In genomic region chr19:14901675-14902260, GRCh38 we compare ENCODE assay signal across 37 cellular contexts. TPM values are rescaled to one million over a fixed set of nuclear protein-coding genes. Genes with fewer than 3 reads are reported as not detected.
"Had no signal": no experiment of that assay in that cellular context is flagged by ENCODE, and none has a peak within 500 bp of the region (broad histone marks: within the 10 kb centered on the region; RNA-seq: fewer than 3 reads in every experiment).

No MANE protein-coding gene starts in this region.

- H3K9ac ChIP-seq: parathyroid adenoma had no signal

- H3K4me3 ChIP-seq: colonic mucosa, esophagus muscularis mucosa, lung, mucosa of descending colon, right atrium auricular region, sigmoid colon, stomach, testis, tibial artery had no signal

- H3K27ac ChIP-seq: colonic mucosa, esophagus muscularis mucosa, neutrophil, parathyroid adenoma, right atrium auricular region, sigmoid colon, stomach, testis, tibial artery had no signal

- H3K9me3 ChIP-seq: colonic mucosa, esophagus muscularis mucosa, mucosa of descending colon, neutrophil, right atrium auricular region, sigmoid colon, stomach, testis, tibial artery had no signal

- H2AFZ ChIP-seq: parathyroid adenoma had no signal

- H3K27me3 ChIP-seq: colonic mucosa, right atrium auricular region, testis had no signal

- ATAC-seq: left lobe of liver; mucosa of descending colon; natural killer cell treated with Interleukin-12 subunit alpha and Interleukin-12 subunit beta and Interleukin-15 and Interleukin-18, amount 100 ng/mL, for 72 hours; stimulated activated effector memory CD8-positive, alpha-beta T cell treated with anti-CD3 and anti-CD28 coated beads, Interleukin-12 subunit alpha, Interleukin-12 subunit beta, amount 100 ng/mL, for 72 hours had no signal

- DNase-seq: colonic mucosa; effector CD8-positive, alpha-beta T cell; head of caudate nucleus; kidney; mesenchymal stem cell; mucosa of descending colon; naive B cell; sigmoid colon; stimulated activated CD4-positive, alpha-beta T cell treated with anti-CD3 and anti-CD28 coated beads, Interleukin-2, amount 100 ng/mL, for 24 hours; stimulated activated CD4-positive, alpha-beta T cell treated with anti-CD3 and anti-CD28 coated beads, Interleukin-4, amount 100 ng/mL, for 24 hours; stimulated activated naive CD4-positive, alpha-beta T cell treated with Interleukin-2 at 50 U/mL for 16 hours; stomach; testis; tibial artery had no signal

- H3K36me3 ChIP-seq: colonic mucosa, esophagus muscularis mucosa, neutrophil, right atrium auricular region, sigmoid colon, stomach, tibial artery had no signal

- FAIRE-seq: endothelial cell of umbilical vein, frontal cortex, kidney had no signal

- H3K79me2 ChIP-seq: parathyroid adenoma had no signal

- H3K4me1 ChIP-seq: colonic mucosa, esophagus muscularis mucosa, parathyroid adenoma, right atrium auricular region, sigmoid colon, stomach, testis, tibial artery had no signal

RNA-seq across cellular contexts. Expression of gene OR7A17, which starts 15.8 kb away (rescaled TPM):
- total RNA-seq: cerebellum; colonic mucosa; endothelial cell of umbilical vein; epithelial cell of proximal tubule; esophagus muscularis mucosa; fibroblast of lung; fibroblast of villous mesenchyme; frontal cortex; glomerular endothelial cell; kidney; left lobe of liver; liver; lung; mesothelial cell of epicardium; mucosa of descending colon; natural killer cell treated with Interleukin-12 subunit alpha and Interleukin-12 subunit beta and Interleukin-15 and Interleukin-18, amount 100 ng/mL, for 72 hours; neural crest cell; osteoblast; progenitor cell of endocrine pancreas; right atrium auricular region; sigmoid colon; skeletal muscle tissue; stomach; subcutaneous adipose tissue; urinary bladder had no signal
- polyA plus RNA-seq: endothelial cell of umbilical vein, fibroblast of lung, liver, lung, sigmoid colon, stomach, urinary bladder had no signal

RNA-seq across cellular contexts. Expression of gene OR7C2, which starts 39.5 kb away (rescaled TPM):
- total RNA-seq: cerebellum; colonic mucosa; endothelial cell of umbilical vein; epithelial cell of proximal tubule; esophagus muscularis mucosa; fibroblast of lung; fibroblast of villous mesenchyme; frontal cortex; glomerular endothelial cell; kidney; left lobe of liver; liver; lung; mesothelial cell of epicardium; mucosa of descending colon; natural killer cell treated with Interleukin-12 subunit alpha and Interleukin-12 subunit beta and Interleukin-15 and Interleukin-18, amount 100 ng/mL, for 72 hours; neural crest cell; osteoblast; progenitor cell of endocrine pancreas; right atrium auricular region; sigmoid colon; skeletal muscle tissue; stomach; subcutaneous adipose tissue; testis; urinary bladder had no signal
- polyA plus RNA-seq: endothelial cell of umbilical vein, fibroblast of lung, liver, lung, sigmoid colon, stomach, urinary bladder had no signal

RNA-seq across cellular contexts. Expression of gene OR7A10, which starts 53.0 kb away (rescaled TPM):
- total RNA-seq: cerebellum; colonic mucosa; endothelial cell of umbilical vein; epithelial cell of proximal tubule; esophagus muscularis mucosa; fibroblast of lung; fibroblast of villous mesenchyme; frontal cortex; glomerular endothelial cell; kidney; left lobe of liver; liver; lung; mesothelial cell of epicardium; mucosa of descending colon; natural killer cell treated with Interleukin-12 subunit alpha and Interleukin-12 subunit beta and Interleukin-15 and Interleukin-18, amount 100 ng/mL, for 72 hours; neural crest cell; osteoblast; progenitor cell of endocrine pancreas; right atrium auricular region; sigmoid colon; skeletal muscle tissue; stomach; subcutaneous adipose tissue; testis; urinary bladder had no signal
- polyA plus RNA-seq: endothelial cell of umbilical vein, fibroblast of lung, liver, lung, sigmoid colon, stomach, urinary bladder had no signal
